6 cellular contexts compared by ENCODE assay signal in the genomic region with DNA sequence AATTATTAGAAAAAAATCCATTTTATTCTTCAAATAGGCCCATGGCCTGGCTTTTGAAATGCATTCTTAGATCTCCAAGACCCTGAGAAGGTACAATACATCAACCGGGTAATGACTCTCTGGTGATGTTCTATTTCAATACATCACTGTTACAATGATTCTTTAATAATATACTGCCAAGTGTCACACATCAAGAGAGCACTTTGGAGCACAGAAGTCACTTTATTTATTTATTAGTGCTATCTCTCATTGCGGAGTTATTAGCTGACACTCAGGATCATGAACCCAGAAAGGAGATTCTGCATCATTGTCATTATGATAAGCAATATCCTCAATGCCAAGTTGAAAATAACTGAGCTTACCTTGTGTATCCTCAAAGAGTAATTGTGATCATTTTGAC.
"Had no signal": no experiment of that assay in that cellular context is flagged by ENCODE, and none has a peak within 500 bp of the region (broad histone marks: within the 10 kb centered on the region; RNA-seq: fewer than 3 reads in every experiment).

No MANE protein-coding gene starts in this region.

- ATAC-seq: HepG2, K562 had no signal

- DNase-seq: IMR-90, KBM-7 had no signal

- H3K4me3 ChIP-seq: K562 had no signal

- H3K36me3 Mint-ChIP-seq: IgD-negative memory B cell had no signal

- H3K4me3 Mint-ChIP-seq: IgD-negative memory B cell had no signal

- H3K27ac Mint-ChIP-seq: IgD-negative memory B cell had no signal

- H3K27ac ChIP-seq: HL-60 had no signal

- H3K27me3 Mint-ChIP-seq: IgD-negative memory B cell had no signal
